ENCODE assay signal across 8 cellular contexts in genomic region chr4:26141916-26142638, GRCh38.
A peak's percentile ranks its signal among the peaks of the same experiment; 100 is the strongest.
DNase-seq lines count a peak whose midpoint lies in the region; ATAC-seq and TF ChIP-seq lines count a peak whose summit lies in the region.

No MANE protein-coding gene starts in this region.

- H3K9me3 Mint-ChIP-seq in CD4-positive, CD25-positive, alpha-beta regulatory T cell = peaks cover 0 to 3% (median 0%) of the 10 kb centered on the region in 7 donors
- H3K9me3 Mint-ChIP-seq in activated CD4-positive, alpha-beta memory T cell treated with anti-CD3 and anti-CD28 coated beads, Interleukin-2, amount 10 ng/mL, durations not matched to agents 7 days and 5 days = peaks cover 19% of the 10 kb centered on the region
- H3K9me3 Mint-ChIP-seq in memory B cell = no peaks in the 10 kb centered on the region
- no peaks in the 10 kb centered on the region for H3K9me3 Mint-ChIP-seq in progenitor cell of endocrine pancreas (ENCODE audit: low read depth)

- H3K27ac ChIP-seq in CD4-positive, CD25-positive, alpha-beta regulatory T cell (ENCODE audit: insufficient read depth, low read length, poor library complexity, severe bottlenecking) = no peak overlapping the region
- H3K27ac ChIP-seq in breast epithelium = no peak overlapping the region

- no peaks in the 10 kb centered on the region for H3K36me3 ChIP-seq in CD4-positive, CD25-positive, alpha-beta regulatory T cell (ENCODE audit: control insufficient read depth, insufficient read depth, low read length)
- H3K36me3 ChIP-seq in breast epithelium (no peaks in the 10 kb centered on the region), BE2C (no peaks in the 10 kb centered on the region)

- no peak for TF ChIP-seq CTCF in breast epithelium (IDR thresholded peaks at IDR 0.05)
- TF ChIP-seq CTCF in BE2C (IDR thresholded peaks at IDR 0.05; ENCODE audit: low read depth, low read length) = no peak
- TF ChIP-seq CTCF in progenitor cell of endocrine pancreas (IDR thresholded peaks at IDR 0.05; ENCODE audit: unreplicated experiment) = no peak

- peaks cover 0 to 26% (median 5%) of the 10 kb centered on the region in 4 donors for H3K4me1 Mint-ChIP-seq in CD4-positive, CD25-positive, alpha-beta regulatory T cell
- peaks cover 68% of the 10 kb centered on the region for H3K4me1 Mint-ChIP-seq in activated CD4-positive, alpha-beta memory T cell treated with anti-CD3 and anti-CD28 coated beads, Interleukin-2, amount 10 ng/mL, durations not matched to agents 7 days and 5 days
- H3K4me1 Mint-ChIP-seq in memory B cell = peaks cover 9% of the 10 kb centered on the region
- peaks cover 27% of the 10 kb centered on the region for H3K4me1 Mint-ChIP-seq in progenitor cell of endocrine pancreas (ENCODE audit: low read depth)

- POLR2A ChIA-PET in activated CD4-positive, alpha-beta memory T cell treated with anti-CD3 and anti-CD28 coated beads, Interleukin-2, amount 10 ng/mL, durations not matched to agents 7 days and 5 days (lab: Charles Lee) = interaction anchor here (0.6 to 1.5 kb wide), 8 partner anchors 8 to 178 kb away, joined by 3 to 5 read pairs (median 4); partner anchors contain the start of gene RBPJ

- CTCF ChIA-PET in activated CD4-positive, alpha-beta memory T cell treated with anti-CD3 and anti-CD28 coated beads, Interleukin-2, amount 10 ng/mL, durations not matched to agents 7 days and 5 days (lab: Charles Lee) = interaction anchor here (0.8 kb wide), 1 partner anchor 9 kb away, joined by 4 read pairs; no protein-coding TSS in a partner anchor

- no peaks in the 10 kb centered on the region for H3K9me3 ChIP-seq in CD4-positive, CD25-positive, alpha-beta regulatory T cell (ENCODE audit: control insufficient read depth in 2 of 2, low read length in 2 of 2)
- H3K9me3 ChIP-seq in breast epithelium (no peaks in the 10 kb centered on the region), BE2C (no peaks in the 10 kb centered on the region)

- H3K4me3 Mint-ChIP-seq in CD4-positive, CD25-positive, alpha-beta regulatory T cell = peak overlapping the region in 2 of 4 donors; percentile 1 to 36
- H3K4me3 Mint-ChIP-seq in activated CD4-positive, alpha-beta memory T cell treated with anti-CD3 and anti-CD28 coated beads, Interleukin-2, amount 10 ng/mL, durations not matched to agents 7 days and 5 days = no peak overlapping the region
- H3K4me3 Mint-ChIP-seq in memory B cell = no peak overlapping the region
- H3K4me3 Mint-ChIP-seq in progenitor cell of endocrine pancreas (ENCODE audit: low read depth) = no peak overlapping the region

- no peaks in the 10 kb centered on the region for H3K4me1 ChIP-seq in CD4-positive, CD25-positive, alpha-beta regulatory T cell (ENCODE audit: control insufficient read depth, insufficient read depth, low read length, poor library complexity, severe bottlenecking)
- H3K4me1 ChIP-seq in breast epithelium = no peaks in the 10 kb centered on the region
- H3K4me1 ChIP-seq in BE2C = no peaks in the 10 kb centered on the region

- peak in 2 of 3 donors; percentile 10 to 14 for DNase-seq in CD4-positive, CD25-positive, alpha-beta regulatory T cell
- DNase-seq in HCEC 1CT (peak; percentile 48), memory B cell (ENCODE audit: low spot score in 2 of 2) (no peak), breast epithelium (ENCODE audit: low spot score in 2 of 2) (no peak), activated gamma-delta T cell (lab: John Stamatoyannopoulos, UW) (no peak), BE2C (no peak), progenitor cell of endocrine pancreas (ENCODE audit: low spot score, unreplicated experiment) (no peak)
- no peak for DNase-seq in activated CD4-positive, alpha-beta memory T cell treated with anti-CD3 and anti-CD28 coated beads, Interleukin-2, amount 10 ng/mL, durations not matched to agents 7 days and 5 days

- no peak for ATAC-seq in CD4-positive, CD25-positive, alpha-beta regulatory T cell (ENCODE audit: low read depth in 2 of 2)
- peak; percentile 77 for ATAC-seq in memory B cell (ENCODE audit: low read depth)

- H3K27me3 ChIP-seq in CD4-positive, CD25-positive, alpha-beta regulatory T cell (ENCODE audit: control insufficient read depth, insufficient read depth, low read length) = no peaks in the 10 kb centered on the region
- no peaks in the 10 kb centered on the region for H3K27me3 ChIP-seq in breast epithelium
- no peaks in the 10 kb centered on the region for H3K27me3 ChIP-seq in BE2C

- H3K27me3 Mint-ChIP-seq in CD4-positive, CD25-positive, alpha-beta regulatory T cell = no peaks in the 10 kb centered on the region
- H3K27me3 Mint-ChIP-seq in activated CD4-positive, alpha-beta memory T cell treated with anti-CD3 and anti-CD28 coated beads, Interleukin-2, amount 10 ng/mL, durations not matched to agents 7 days and 5 days = no peaks in the 10 kb centered on the region
- H3K27me3 Mint-ChIP-seq in memory B cell (no peaks in the 10 kb centered on the region), progenitor cell of endocrine pancreas (no peaks in the 10 kb centered on the region)

- H3K27ac Mint-ChIP-seq in CD4-positive, CD25-positive, alpha-beta regulatory T cell = peak overlapping the region; percentile 45 to 81 (median 77)
- H3K27ac Mint-ChIP-seq in activated CD4-positive, alpha-beta memory T cell treated with anti-CD3 and anti-CD28 coated beads, Interleukin-2, amount 10 ng/mL, durations not matched to agents 7 days and 5 days = peak overlapping the region; percentile 65
- H3K27ac Mint-ChIP-seq in memory B cell = no peak overlapping the region
- H3K27ac Mint-ChIP-seq in progenitor cell of endocrine pancreas = no peak overlapping the region

- no peak for TF ChIP-seq POLR2A in breast epithelium (IDR thresholded peaks at IDR 0.05)

- H3K36me3 Mint-ChIP-seq in CD4-positive, CD25-positive, alpha-beta regulatory T cell = peaks cover 3% of the 10 kb centered on the region
- H3K36me3 Mint-ChIP-seq in activated CD4-positive, alpha-beta memory T cell treated with anti-CD3 and anti-CD28 coated beads, Interleukin-2, amount 10 ng/mL, durations not matched to agents 7 days and 5 days (ENCODE audit: low read depth) = peaks cover 51% of the 10 kb centered on the region
- H3K36me3 Mint-ChIP-seq in memory B cell (no peaks in the 10 kb centered on the region), progenitor cell of endocrine pancreas (ENCODE audit: insufficient read depth) (no peaks in the 10 kb centered on the region)

- no peak overlapping the region for H3K4me3 ChIP-seq in CD4-positive, CD25-positive, alpha-beta regulatory T cell (ENCODE audit: low read depth, low read length)
- H3K4me3 ChIP-seq in breast epithelium (no peak overlapping the region), BE2C (ENCODE audit: low read depth, low read length) (no peak overlapping the region)

- intact Hi-C loops in breast epithelium (cut with DNase I; ENCODE audit: low total_unique reads) = no loop called here

Comparison
In these comparisons a context has a peak if more than half of its experiments do, and no peak if none do; other contexts are left out.
1. DNase-seq: peak in CD4-positive, CD25-positive, alpha-beta regulatory T cell (2 of 3) and HCEC 1CT (single experiment); none in activated CD4-positive, alpha-beta memory T cell treated with anti-CD3 and anti-CD28 coated beads, Interleukin-2, amount 10 ng/mL, durations not matched to agents 7 days and 5 days (single experiment), memory B cell (0 of 2), breast epithelium (0 of 2), activated gamma-delta T cell (single experiment), BE2C (single experiment) and progenitor cell of endocrine pancreas (single experiment).
2. H3K27ac Mint-ChIP-seq: peak in CD4-positive, CD25-positive, alpha-beta regulatory T cell (3 of 3) and activated CD4-positive, alpha-beta memory T cell treated with anti-CD3 and anti-CD28 coated beads, Interleukin-2, amount 10 ng/mL, durations not matched to agents 7 days and 5 days (single experiment); none in memory B cell (single experiment) and progenitor cell of endocrine pancreas (single experiment).